ENCODE assay signal across 11 cellular contexts in genomic region chr12:89390802-89391673, GRCh38. TPM values are rescaled to one million over a fixed set of nuclear protein-coding genes. Genes with fewer than 3 reads are reported as not detected.
DNase-seq lines count a peak whose midpoint lies in the region; ATAC-seq, FAIRE-seq and TF ChIP-seq lines count a peak whose summit lies in the region.
"Had no signal": no experiment of that assay in that cellular context is flagged by ENCODE, and none has a peak within 500 bp of the region (broad histone marks: within the 10 kb centered on the region; RNA-seq: fewer than 3 reads in every experiment).

No MANE protein-coding gene starts in this region.

- H3K27ac ChIP-seq in HCT116 (ENCODE audit: low read depth, low read length) (no peak overlapping the region), HepG2 (ENCODE audit: extremely low read length, insufficient read depth, low read length) (peak overlapping the region; percentile 75)

- H3K36me3 ChIP-seq in HCT116 (ENCODE audit: control insufficient read depth in 1 of 2, insufficient read depth in 2 of 2, low read length in 2 of 2): no peaks in the 10 kb centered on the region
- H3K36me3 ChIP-seq in HepG2 (replicated peaks in 1 of 2; ENCODE audit: control insufficient read depth in 1 of 2, insufficient read depth in 2 of 2, low read length in 2 of 2): no peaks in the 10 kb centered on the region
- no peaks in the 10 kb centered on the region for H3K36me3 ChIP-seq in BE2C

- TF ChIP-seq RAD21 in HCT116 (IDR thresholded peaks at IDR 0.05; ENCODE audit: low read depth) (no peak), HepG2 (CRISPR knock-in tag; IDR thresholded peaks at IDR 0.05) (no peak)

- H3K9me3 ChIP-seq in HCT116 (ENCODE audit: control insufficient read depth in 1 of 2, insufficient read depth in 1 of 2, low read depth in 1 of 2, low read length in 2 of 2): no peaks in the 10 kb centered on the region
- H3K9me3 ChIP-seq in HepG2 (ENCODE audit: low read length): no peaks in the 10 kb centered on the region
- H3K9me3 ChIP-seq in BE2C: no peaks in the 10 kb centered on the region

- 8% methylated on average over 3 of the region's 3 CpGs for WGBS in HepG2 (ENCODE audit: low lambda C conversion rate)

- H3K79me2 ChIP-seq in HCT116 (ENCODE audit: insufficient read depth, low read length): no peaks in the 10 kb centered on the region
- no peaks in the 10 kb centered on the region for H3K79me2 ChIP-seq in HepG2 (ENCODE audit: insufficient read depth, low read length)

- CTCF ChIA-PET in HCT116 (lab: Charles Lee) (no interaction called here), HepG2 (lab: Yijun Ruan, JAX; ENCODE audit: low intra/inter-chr PET ratio, low total read pairs) (no interaction called here)

- TF ChIP-seq POLR2A in HCT116 (IDR thresholded peaks at IDR 0.05; ENCODE audit: borderline replicate concordance, extremely low read depth, insufficient read depth, insufficient read length) (no peak), HepG2 (IDR thresholded peaks at IDR 0.05; ENCODE audit: insufficient read depth in 1 of 2, low read depth in 2 of 2, low read length in 2 of 2) (peak in 1 of 2 experiments; percentile 30; a peak in 2 of 4 replicates)

- ATAC-seq in HCT116 (0 out of 2 replicates have a peak, but pooled peaks have one; percentile 20), HepG2 (peak; percentile 92)

- in situ Hi-C loops in HepG2 (cut with HindIII; ENCODE audit: extremely low pct_ligation_motif_present, low pct_unique_long_range_greater_than_20kb): loop anchor here (5.0 kb wide), 1 partner anchor 39 kb away; the partner anchor contains the start of gene DUSP6

- H3K27me3 ChIP-seq in HCT116 (ENCODE audit: insufficient read depth, low read length): no peaks in the 10 kb centered on the region
- H3K27me3 ChIP-seq in HepG2 (ENCODE audit: control insufficient read depth in 1 of 2, insufficient read depth in 2 of 2, low read length in 2 of 2): no peaks in the 10 kb centered on the region
- H3K27me3 ChIP-seq in BE2C: no peaks in the 10 kb centered on the region

- H3K4me3 ChIP-seq in HCT116 (replicated peaks in 1 of 2; ENCODE audit: low read depth in 1 of 2, low read length in 2 of 2) (no peak overlapping the region), HepG2 (replicated peaks in 1 of 3; ENCODE audit: insufficient read depth in 1 of 3, low read depth in 2 of 3, low read length in 3 of 3) (peak overlapping the region in 2 of 3 experiments; percentile 27 to 52; a peak in 2 of 6 replicates), BE2C (ENCODE audit: low read depth, low read length) (no peak overlapping the region)

- H4K20me1 ChIP-seq in HCT116 (ENCODE audit: insufficient read depth): no peaks in the 10 kb centered on the region
- H4K20me1 ChIP-seq in HepG2 (ENCODE audit: insufficient read depth, low read length): no peaks in the 10 kb centered on the region

- no peak overlapping the region for H3K4me2 ChIP-seq in HCT116 (ENCODE audit: low read length)
- peak overlapping the region; percentile 66 for H3K4me2 ChIP-seq in HepG2 (ENCODE audit: low read depth, low read length)

- H3K4me1 ChIP-seq in HCT116 (ENCODE audit: control insufficient read depth in 1 of 2, insufficient read depth in 2 of 2, low read length in 2 of 2) (peaks cover 0 to 8% of the 10 kb centered on the region in 2 experiments; a peak in 2 of 4 replicates), HepG2 (ENCODE audit: insufficient read depth, low read length) (peaks cover 82% of the 10 kb centered on the region), BE2C (peaks cover 8% of the 10 kb centered on the region)

- H2AFZ ChIP-seq in HCT116 (ENCODE audit: low read depth, low read length, poor library complexity, severe bottlenecking): no peak overlapping the region
- no peak overlapping the region for H2AFZ ChIP-seq in HepG2 (ENCODE audit: low read length)

- TF ChIP-seq CTCF in HCT116 (IDR thresholded peaks at IDR 0.05 in 2 of 3, conservative IDR thresholded peaks at IDR 0.05 in 1 of 3; ENCODE audit: borderline replicate concordance in 1 of 3, insufficient read depth in 1 of 3, low read depth in 2 of 3, low read length in 2 of 3): no peak
- no peak for TF ChIP-seq CTCF in HepG2 (CRISPR knock-in tag; IDR thresholded peaks at IDR 0.05)
- TF ChIP-seq CTCF in BE2C (IDR thresholded peaks at IDR 0.05; ENCODE audit: low read depth, low read length): no peak

- DNase-seq in A172 (ENCODE audit: low spot score) (peak; percentile 25), HCT116 (ENCODE audit: low read depth, low spot score) (no peak), amniotic epithelial cell (ENCODE audit: low read depth) (peak; percentile 95), HepG2 (ENCODE audit: low spot score) (peak; percentile 90), NCI-H1048 (lab: John Stamatoyannopoulos, UW) (no peak), BE2C (no peak), NCI-H524 (lab: John Stamatoyannopoulos, UW) (no peak)
- no peak for DNase-seq in central memory CD4-positive, alpha-beta T cell
- DNase-seq: activated CD4-positive, alpha-beta T cell treated with anti-CD3 and anti-CD28 coated beads, Interleukin-2, amount 50 U/mL, for 4 hours; GDM1; NCI-H2029 treated with DMSO at 0.1 percent for 48 hours had no signal

- H3K9ac ChIP-seq in HCT116 (ENCODE audit: low read length) (no peak overlapping the region), HepG2 (ENCODE audit: insufficient read depth, low read depth, low read length) (peak overlapping the region; percentile 71)

- POLR2A ChIA-PET in HCT116 (lab: Charles Lee) (interaction anchor here (0.8 kb wide), 1 partner anchor 39 kb away, joined by 4 read pairs; the partner anchor contains the start of gene DUSP6), HepG2 (lab: Yijun Ruan, JAX) (interaction anchor here (0.7 to 3.2 kb wide), 8 partner anchors 8 to 199 kb away, joined by 3 to 67 read pairs (median 8); partner anchors contain the start of gene DUSP6)

- H3K9me2 ChIP-seq in HCT116 (ENCODE audit: insufficient read depth): no peaks in the 10 kb centered on the region

- peak; percentile 93 for FAIRE-seq in HepG2 (lab: Jason Lieb, UNC)

- RAD21 ChIA-PET in HCT116 (lab: Charles Lee; ENCODE audit: low non-redundant PET in 1 of 2, low total read pairs in 2 of 2, uncharacterized antibody in 2 of 2, unreplicated experiment in 2 of 2): no interaction called here

- intact Hi-C loops in HCT116 (cut with micrococcal nuclease) (no loop called here), HepG2 (cut with micrococcal nuclease; ENCODE audit: unreplicated experiment) (loop anchor here (1.0 to 5.0 kb wide), 2 partner anchors 39 to 71 kb away; partner anchors contain the start of gene DUSP6)

- BruUV-seq in HCT116 (replicated peaks; lab: Mats Ljungman, UMichigan) (no TSS peak), HepG2 (replicated peaks; lab: Mats Ljungman, UMichigan) (no TSS peak)

- TF ChIP-seq EP300 in HepG2 (IDR thresholded peaks at IDR 0.05; ENCODE audit: low read depth in 2 of 2, low read length in 2 of 2) (peak in 1 of 2 experiments; percentile 85; a peak in 2 of 4 replicates), HepG2 (CRISPR knock-in tag; IDR thresholded peaks at IDR 0.05; ENCODE audit: borderline replicate concordance) (peak; percentile 91)

TF ChIP-seq in HCT116, 20 proteins besides CTCF, POLR2A, EP300 and RAD21 (continues in another document):
- TF ChIP-seq ZNF274 (IDR thresholded peaks at IDR 0.05; ENCODE audit: low read depth, low read length): no peak

TF ChIP-seq in HepG2, 621 proteins besides CTCF, POLR2A, EP300 and RAD21 (continues in another document):
- TF ChIP-seq, protein P1, sequence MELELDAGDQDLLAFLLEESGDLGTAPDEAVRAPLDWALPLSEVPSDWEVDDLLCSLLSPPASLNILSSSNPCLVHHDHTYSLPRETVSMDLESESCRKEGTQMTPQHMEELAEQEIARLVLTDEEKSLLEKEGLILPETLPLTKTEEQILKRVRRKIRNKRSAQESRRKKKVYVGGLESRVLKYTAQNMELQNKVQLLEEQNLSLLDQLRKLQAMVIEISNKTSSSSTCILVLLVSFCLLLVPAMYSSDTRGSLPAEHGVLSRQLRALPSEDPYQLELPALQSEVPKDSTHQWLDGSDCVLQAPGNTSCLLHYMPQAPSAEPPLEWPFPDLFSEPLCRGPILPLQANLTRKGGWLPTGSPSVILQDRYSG (CRISPR knock-in tag; IDR thresholded peaks at IDR 0.05): no peak

RNA-seq across cellular contexts. Expression of gene DUSP6, which starts 38.7 kb away (rescaled TPM):
- 8.1 and 9.4 TPM in 2 replicates for total RNA-seq in A172 (2014; rRNA removed; shearing (Covaris generic))
- total RNA-seq in HCT116 (2021; ENCODE audit: unreplicated experiment) (219 TPM), HepG2 (2016; rRNA removed; fragmentation: Illumina TruSeq; extraction: Trizol) (37.0 and 40.9 TPM in 2 replicates)
- 249 and 297 TPM in 2 replicates for polyA plus RNA-seq in HCT116 (2012)
- 4.4 and 4.7 TPM in 2 replicates for total RNA-seq in HepG2 (2016; cell fraction: cytosol; rRNA removed; fragmentation: Illumina TruSeq; extraction: Trizol; ENCODE audit: low read depth)
- total RNA-seq in HepG2 (2016; cell fraction: insoluble cytoplasmic fraction; rRNA removed; fragmentation: Illumina TruSeq; extraction: Trizol): 36.2 and 41.6 TPM in 2 replicates
- total RNA-seq in HepG2 (2016; cell fraction: membrane; rRNA removed; fragmentation: Illumina TruSeq; extraction: Trizol): 13.7 and 14.2 TPM in 2 replicates
- 52.5 and 56.1 TPM in 2 replicates for total RNA-seq in HepG2 (2016; cell fraction: nucleus; rRNA removed; fragmentation: Illumina TruSeq; extraction: Trizol)
- 161 and 175 TPM in 2 replicates for polyA plus RNA-seq in HepG2 (2011; rRNA removed)
- 140 and 159 TPM in 2 replicates for polyA plus RNA-seq in HepG2 (2011; cell fraction: cytosol; rRNA removed)
- 198 and 204 TPM in 2 replicates for polyA plus RNA-seq in HepG2 (2011; cell fraction: nucleus; rRNA removed)
- polyA plus RNA-seq in HepG2 (2012): 101 and 134 TPM in 2 replicates
- 1.2 and 1.4 TPM in 2 replicates for polyA plus RNA-seq in HepG2 (2016; cell fraction: cytosol; fragmentation: Illumina TruSeq; extraction: Trizol; ENCODE audit: low read depth)
- polyA plus RNA-seq in HepG2 (2016; cell fraction: insoluble cytoplasmic fraction; fragmentation: Illumina TruSeq; extraction: Trizol; ENCODE audit: low read depth): 31.8 and 35.1 TPM in 2 replicates
- 4.5 and 5.5 TPM in 2 replicates for polyA plus RNA-seq in HepG2 (2016; cell fraction: membrane; fragmentation: Illumina TruSeq; extraction: Trizol; ENCODE audit: low read depth)
- polyA plus RNA-seq in HepG2 (2016; cell fraction: nucleus; fragmentation: Illumina TruSeq; extraction: Trizol; ENCODE audit: insufficient read depth, low read depth): 62.5 and 77.8 TPM in 2 replicates
- polyA minus RNA-seq in HepG2 (2011; rRNA and poly(A)+ RNA removed; ENCODE audit: low replicate concordance): 3.5 and 736 TPM in 2 replicates
- polyA minus RNA-seq in HepG2 (2011; cell fraction: cytosol; rRNA and poly(A)+ RNA removed): 161 and 182 TPM in 2 replicates
- polyA minus RNA-seq in HepG2 (2011; cell fraction: nucleus; rRNA and poly(A)+ RNA removed): 194 and 220 TPM in 2 replicates
- polyA plus RNA-seq in BE2C (2012; ENCODE audit: insufficient read depth, insufficient read length, low read depth): 14.1 TPM

Comparison
In these comparisons a context has a peak if more than half of its experiments do, and no peak if none do; other contexts are left out.
1. DNase-seq: peak in A172 (single experiment), amniotic epithelial cell (single experiment) and HepG2 (single experiment); none in HCT116 (single experiment), NCI-H1048 (single experiment), BE2C (single experiment), central memory CD4-positive, alpha-beta T cell (single experiment) and NCI-H524 (0 of 2).
2. H3K4me3 ChIP-seq: peak in HepG2 (2 of 3); none in HCT116 (0 of 2) and BE2C (single experiment).